ENCODE assay signal across 15 cellular contexts in the genomic region with DNA sequence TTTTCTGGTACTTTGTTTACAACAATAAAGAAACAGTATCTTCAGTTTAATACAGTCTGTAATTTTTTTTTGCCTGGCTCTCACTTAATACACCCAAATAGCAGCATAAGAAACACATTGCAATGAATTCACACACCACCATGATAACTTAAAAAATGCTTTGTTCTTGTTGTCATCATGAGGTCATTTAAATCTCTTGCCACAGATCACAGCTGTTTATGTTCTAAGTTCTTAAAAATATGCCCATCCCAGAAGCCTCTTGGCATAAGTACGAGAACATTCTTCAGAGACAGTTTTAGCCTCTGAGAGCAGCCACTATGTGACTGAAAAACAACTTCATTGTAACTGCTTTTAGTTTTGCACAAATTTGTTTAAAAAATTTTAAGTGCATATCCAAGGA. TPM values are rescaled to one million over a fixed set of nuclear protein-coding genes. Genes with fewer than 3 reads are reported as not detected.
DNase-seq lines count a peak whose midpoint lies in the region; ATAC-seq and TF ChIP-seq lines count a peak whose summit lies in the region.
"Had no signal": no experiment of that assay in that cellular context is flagged by ENCODE, and none has a peak within 500 bp of the region (broad histone marks: within the 10 kb centered on the region; RNA-seq: fewer than 3 reads in every experiment).

No MANE protein-coding gene starts in this region.

- no peak for TF ChIP-seq EP300 in transverse colon (IDR thresholded peaks at IDR 0.05; ENCODE audit: low read depth)

- no peak overlapping the region for H3K4me3 ChIP-seq in HFF-Myc (replicated peaks; ENCODE audit: low read depth, low read length)
- no peak overlapping the region for H3K4me3 ChIP-seq in mucosa of descending colon
- H3K4me3 ChIP-seq in transverse colon: no peak overlapping the region
- H3K4me3 ChIP-seq: GM23338 had no signal

- no peaks in the 10 kb centered on the region for H3K36me3 ChIP-seq in mucosa of descending colon (ENCODE audit: low read depth)
- peaks cover 0 to 16% (median 0%) of the 10 kb centered on the region in 4 donors for H3K36me3 ChIP-seq in transverse colon

- no peak for TF ChIP-seq POLR2A in transverse colon (IDR thresholded peaks at IDR 0.05)

- no peak for TF ChIP-seq CTCF in HFF-Myc (IDR thresholded peaks at IDR 0.05; ENCODE audit: low read depth, low read length, missing control alignments)
- no peak for TF ChIP-seq CTCF in mucosa of descending colon (IDR thresholded peaks at IDR 0.05)
- TF ChIP-seq CTCF in transverse colon (IDR thresholded peaks at IDR 0.05): no peak

- WGBS in transverse colon (ENCODE audit: low coverage in 1 of 2), 2 donors: 57 to 64% methylated on average over 1 of the region's 1 CpG

- intact Hi-C loops in mucosa of descending colon (cut with DNase I, micrococcal nuclease): no loop called here
- intact Hi-C loops in transverse colon (cut with DNase I; ENCODE audit: low total_unique reads): no loop called here

- ATAC-seq in mucosa of descending colon: peak; percentile 27
- ATAC-seq in HG03135 (IDR thresholded peaks at IDR 0.05; ENCODE audit: unreplicated experiment): no peak
- ATAC-seq in GM21786 (IDR thresholded peaks at IDR 0.05; ENCODE audit: unreplicated experiment): no peak
- ATAC-seq: activated CD8-positive, alpha-beta memory T cell treated with anti-CD3 and anti-CD28 coated beads, Interleukin-2, amount 10 ng/mL, durations not matched to agents 7 days and 5 days; activated naive CD4-positive, alpha-beta T cell treated with anti-CD3 and anti-CD28 coated beads, Interleukin-2, amount 50 U/mL, for 72 hours; GM23338 had no signal

- H3K9me3 ChIP-seq in mucosa of descending colon (no peaks in the 10 kb centered on the region), transverse colon (no peaks in the 10 kb centered on the region)

- in situ Hi-C loops in transverse colon (cut with MboI; ENCODE audit: low pct_ligation_motif_present in 1 of 4, low pct_unique_long_range_greater_than_20kb in 1 of 4, low sequenced_read_pairs in 3 of 4): no loop called here

- no peaks in the 10 kb centered on the region for H3K27me3 ChIP-seq in transverse colon

- peak overlapping the region; percentile 45 to 75 (median 54) for H3K27ac ChIP-seq in transverse colon
- H3K27ac ChIP-seq: HL-60 had no signal

- H3K4me1 ChIP-seq in mucosa of descending colon (ENCODE audit: low read depth): no peaks in the 10 kb centered on the region
- peaks cover 0 to 20% (median 6%) of the 10 kb centered on the region in 4 donors for H3K4me1 ChIP-seq in transverse colon

- DNase-seq in HFF-Myc (ENCODE audit: extremely low read depth, low read depth) (peak; percentile 2), fibroblast of gingiva (ENCODE audit: low read depth) (peak; percentile 93), mucosa of descending colon (no peak), transverse colon (no peak), NCI-H187 (lab: John Stamatoyannopoulos, UW) (no peak), NCI-H2227 treated with DMSO at 0.1 percent for 48 hours (lab: John Stamatoyannopoulos, UW) (no peak)
- DNase-seq: activated CD8-positive, alpha-beta memory T cell treated with anti-CD3 and anti-CD28 coated beads, Interleukin-2, amount 10 ng/mL, durations not matched to agents 7 days and 5 days; NCI-H2107; NK-92 treated with Interleukin-12 subunit alpha and Interleukin-12 subunit beta, amount 100 ng/mL, for 24 hours; posterior cingulate gyrus had no signal

RNA-seq across cellular contexts. Expression of a gene that starts 47.9 kb away (rescaled TPM):
- total RNA-seq in mucosa of descending colon: 10 to 100 TPM; 10.0 to 16.2 (median 10.9) TPM
- total RNA-seq in transverse colon: 10 to 100 TPM in 2 of 4 donors, 1 to 10 TPM in 2; 3.0 to 51.9 (median 12.3) TPM

RNA-seq across cellular contexts. Expression of a gene that starts 48.0 kb away (rescaled TPM):
- total RNA-seq in mucosa of descending colon: 10 to 100 TPM; 27.4 to 41.5 (median 40.6) TPM
- 10 to 100 TPM in 3 of 4 donors, 1 to 10 TPM in 1; 4.0 to 18.4 (median 14.8) TPM for total RNA-seq in transverse colon

Comparison
In these comparisons a context has a peak if more than half of its experiments do, and no peak if none do; other contexts are left out.
1. DNase-seq: peak in HFF-Myc (single experiment) and fibroblast of gingiva (single experiment); none in mucosa of descending colon (0 of 3), transverse colon (single experiment), NCI-H187 (0 of 2) and NCI-H2227 treated with DMSO at 0.1 percent for 48 hours (single experiment).